3 cellular contexts compared by ENCODE assay signal in genomic region chr12:868722-869121, GRCh38.
TF ChIP-seq lines count a peak whose summit lies in the region.

No MANE protein-coding gene starts in this region.

TF ChIP-seq in SK-N-SH, 30 proteins besides CTCF, POLR2A, EP300 and RAD21:
- TF ChIP-seq, protein P1, sequence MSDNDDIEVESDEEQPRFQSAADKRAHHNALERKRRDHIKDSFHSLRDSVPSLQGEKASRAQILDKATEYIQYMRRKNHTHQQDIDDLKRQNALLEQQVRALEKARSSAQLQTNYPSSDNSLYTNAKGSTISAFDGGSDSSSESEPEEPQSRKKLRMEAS (IDR thresholded peaks at IDR 0.05; ENCODE audit: low read depth), result no peak
- TF ChIP-seq EZH2phosphoT487 (IDR thresholded peaks at IDR 0.05; ENCODE audit: borderline replicate concordance, low read depth) (no peak), NFIC (IDR thresholded peaks at IDR 0.05; ENCODE audit: borderline replicate concordance) (no peak), GATA2 (CRISPR knock-in tag; IDR thresholded peaks at IDR 0.05) (no peak), FOXJ3 (CRISPR knock-in tag; IDR thresholded peaks at IDR 0.05) (no peak), TEAD4 (IDR thresholded peaks at IDR 0.05; ENCODE audit: borderline replicate concordance, insufficient read depth) (no peak), SMC3 (IDR thresholded peaks at IDR 0.05; ENCODE audit: low read depth, low read length) (no peak), USF1 (IDR thresholded peaks at IDR 0.05; ENCODE audit: borderline replicate concordance, low read depth) (no peak), FOXM1 (IDR thresholded peaks at IDR 0.05; ENCODE audit: low read depth) (no peak), MXI1 (IDR thresholded peaks at IDR 0.05; ENCODE audit: low read depth, low read length) (no peak), POLR2AphosphoS5 (IDR thresholded peaks at IDR 0.05; ENCODE audit: low read depth, low read length) (no peak), USF2 (IDR thresholded peaks at IDR 0.05; ENCODE audit: borderline replicate concordance, low read depth, low read length) (no peak), YY1 (IDR thresholded peaks at IDR 0.05; ENCODE audit: low read depth) (no peak), JUND (IDR thresholded peaks at IDR 0.05) (no peak)
- TF ChIP-seq, protein P2, sequence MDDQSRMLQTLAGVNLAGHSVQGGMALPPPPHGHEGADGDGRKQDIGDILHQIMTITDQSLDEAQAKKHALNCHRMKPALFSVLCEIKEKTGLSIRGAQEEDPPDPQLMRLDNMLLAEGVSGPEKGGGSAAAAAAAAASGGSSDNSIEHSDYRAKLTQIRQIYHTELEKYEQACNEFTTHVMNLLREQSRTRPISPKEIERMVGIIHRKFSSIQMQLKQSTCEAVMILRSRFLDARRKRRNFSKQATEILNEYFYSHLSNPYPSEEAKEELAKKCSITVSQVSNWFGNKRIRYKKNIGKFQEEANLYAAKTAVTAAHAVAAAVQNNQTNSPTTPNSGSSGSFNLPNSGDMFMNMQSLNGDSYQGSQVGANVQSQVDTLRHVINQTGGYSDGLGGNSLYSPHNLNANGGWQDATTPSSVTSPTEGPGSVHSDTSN (IDR thresholded peaks at IDR 0.05), result no peak

TF ChIP-seq in SK-N-SH treated with all-trans-retinoic acid at 6 μM for 48 hours, 23 proteins besides CTCF, POLR2A, EP300 and RAD21 (continued from another document):
- TF ChIP-seq POU6F1 (CRISPR knock-in tag; IDR thresholded peaks at IDR 0.05; ENCODE audit: borderline replicate concordance, low read depth) (no peak), RARB (CRISPR knock-in tag; IDR thresholded peaks at IDR 0.05) (no peak), CSRNP3 (CRISPR knock-in tag; IDR thresholded peaks at IDR 0.05) (no peak), ISL1 (CRISPR knock-in tag; IDR thresholded peaks at IDR 0.05) (no peak), ZNF565 (CRISPR knock-in tag; conservative IDR thresholded peaks at IDR 0.05; ENCODE audit: low read depth) (no peak)

TF ChIP-seq in H1, 55 proteins besides CTCF, POLR2A, EP300 and RAD21:
- TF ChIP-seq ATF3 (IDR thresholded peaks at IDR 0.05; ENCODE audit: insufficient read depth, low read depth, low read length) (no peak), TEAD4 (IDR thresholded peaks at IDR 0.05; ENCODE audit: low read depth, low read length) (no peak), RNF2 (IDR thresholded peaks at IDR 0.05; ENCODE audit: borderline replicate concordance, low read depth, low read length, missing control alignments, poor library complexity, severe bottlenecking) (no peak), JUND (IDR thresholded peaks at IDR 0.05; ENCODE audit: low read length) (no peak), SP2 (IDR thresholded peaks at IDR 0.05; ENCODE audit: low read length) (no peak), TAF7 (optimal IDR thresholded peaks at IDR 0.05; ENCODE audit: borderline replicate concordance, low read depth, low read length) (no peak), CHD2 (IDR thresholded peaks at IDR 0.05; ENCODE audit: low read length) (no peak), BCL11A (IDR thresholded peaks at IDR 0.05; ENCODE audit: low read depth in 2 of 2, low read length in 2 of 2) (no peak), JUN (IDR thresholded peaks at IDR 0.05; ENCODE audit: low read depth, low read length) (no peak)
- TF ChIP-seq, protein P3, sequence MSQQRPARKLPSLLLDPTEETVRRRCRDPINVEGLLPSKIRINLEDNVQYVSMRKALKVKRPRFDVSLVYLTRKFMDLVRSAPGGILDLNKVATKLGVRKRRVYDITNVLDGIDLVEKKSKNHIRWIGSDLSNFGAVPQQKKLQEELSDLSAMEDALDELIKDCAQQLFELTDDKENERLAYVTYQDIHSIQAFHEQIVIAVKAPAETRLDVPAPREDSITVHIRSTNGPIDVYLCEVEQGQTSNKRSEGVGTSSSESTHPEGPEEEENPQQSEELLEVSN (IDR thresholded peaks at IDR 0.05), result no peak
